ENCODE assay signal across 10 cellular contexts in genomic region chr10:99233000-99233679, GRCh38. TPM values are rescaled to one million over a fixed set of nuclear protein-coding genes. Genes with fewer than 3 reads are reported as not detected.
DNase-seq lines count a peak whose midpoint lies in the region; TF ChIP-seq lines count a peak whose summit lies in the region.
"Had no signal": no experiment of that assay in that cellular context is flagged by ENCODE, and none has a peak within 500 bp of the region (broad histone marks: within the 10 kb centered on the region; RNA-seq: fewer than 3 reads in every experiment).

No MANE protein-coding gene starts in this region.

- H3K27me3 ChIP-seq in iPS-18a (ENCODE audit: control insufficient read depth, insufficient read depth, low read length) (peaks cover 100% of the 10 kb centered on the region), A673 (replicated peaks; ENCODE audit: insufficient read depth, low read depth, low read length, poor library complexity) (peaks cover 99% of the 10 kb centered on the region)

- H3K36me3 Mint-ChIP-seq in HFFc6 (ENCODE audit: low read depth), result no peaks in the 10 kb centered on the region
- no peaks in the 10 kb centered on the region for H3K36me3 Mint-ChIP-seq in activated naive CD8-positive, alpha-beta T cell treated with anti-CD3 and anti-CD28 coated beads for 36 hours
- no peaks in the 10 kb centered on the region for H3K36me3 Mint-ChIP-seq in activated naive CD4-positive, alpha-beta T cell treated with anti-CD3 and anti-CD28 coated beads for 36 hours (ENCODE audit: low read depth)

- H3K4me3 ChIP-seq in iPS-18a (ENCODE audit: low read length) (peak overlapping the region; percentile 77), skin epidermis (peak overlapping the region in 4 of 7 experiments; percentile 3 to 41 (median 24)), A673 (ENCODE audit: low read depth, low read length, poor library complexity, severe bottlenecking) (no peak overlapping the region)

- no peak overlapping the region for H3K27ac Mint-ChIP-seq in HFFc6
- no peak overlapping the region for H3K27ac Mint-ChIP-seq in activated naive CD8-positive, alpha-beta T cell treated with anti-CD3 and anti-CD28 coated beads for 36 hours
- H3K27ac Mint-ChIP-seq in activated naive CD4-positive, alpha-beta T cell treated with anti-CD3 and anti-CD28 coated beads for 36 hours, result no peak overlapping the region

- H3K4me3 Mint-ChIP-seq in HFFc6, result peak overlapping the region; percentile 74
- H3K4me3 Mint-ChIP-seq in activated naive CD8-positive, alpha-beta T cell treated with anti-CD3 and anti-CD28 coated beads for 36 hours, result peak overlapping the region; percentile 35
- no peak overlapping the region for H3K4me3 Mint-ChIP-seq in activated naive CD4-positive, alpha-beta T cell treated with anti-CD3 and anti-CD28 coated beads for 36 hours

- POLR2A ChIA-PET in A673 (lab: Charles Lee; ENCODE audit: low non-redundant PET), result no interaction called here

- TF ChIP-seq CTCF in HFFc6 (IDR thresholded peaks at IDR 0.05), result no peak
- TF ChIP-seq CTCF in A673 (conservative IDR thresholded peaks at IDR 0.05; ENCODE audit: low read depth, low read length), result no peak

- CTCF ChIA-PET in activated naive CD4-positive, alpha-beta T cell treated with anti-CD3 and anti-CD28 coated beads for 36 hours (lab: Charles Lee), result interaction anchor here (0.8 to 2.1 kb wide), 3 partner anchors 14 to 1104 kb away, joined by 3 to 8 read pairs (median 3); no protein-coding TSS in a partner anchor
- CTCF ChIA-PET in A673 (lab: Charles Lee), result interaction anchor here (1.0 kb wide), 1 partner anchor 13 kb away, joined by 3 read pairs; no protein-coding TSS in a partner anchor

- no peak overlapping the region for H3K27ac ChIP-seq in iPS-18a (ENCODE audit: low read length)
- peak overlapping the region in 3 of 21 experiments; percentile 21 to 79 (median 67) for H3K27ac ChIP-seq in skin epidermis
- no peak overlapping the region for H3K27ac ChIP-seq in A673 (ENCODE audit: low read depth, low read length, poor library complexity, severe bottlenecking)

- H3K9ac ChIP-seq in iPS-18a (ENCODE audit: low read length), result no peak overlapping the region

- H3K4me1 ChIP-seq in iPS-18a (ENCODE audit: control insufficient read depth, low read depth, low read length), result peaks cover 29% of the 10 kb centered on the region
- peaks cover 8% of the 10 kb centered on the region for H3K4me1 ChIP-seq in A673 (ENCODE audit: insufficient read depth, low read length, poor library complexity, severe bottlenecking)

- no TSS peak for BruUV-seq in A673 (replicated peaks; lab: Mats Ljungman, UMichigan)

- H3K9me3 Mint-ChIP-seq in HFFc6, result no peaks in the 10 kb centered on the region
- H3K9me3 Mint-ChIP-seq in activated naive CD8-positive, alpha-beta T cell treated with anti-CD3 and anti-CD28 coated beads for 36 hours, result no peaks in the 10 kb centered on the region
- no peaks in the 10 kb centered on the region for H3K9me3 Mint-ChIP-seq in activated naive CD4-positive, alpha-beta T cell treated with anti-CD3 and anti-CD28 coated beads for 36 hours

- peaks cover 54% of the 10 kb centered on the region for H3K27me3 Mint-ChIP-seq in HFFc6 (ENCODE audit: insufficient read depth)
- peaks cover 90% of the 10 kb centered on the region for H3K27me3 Mint-ChIP-seq in activated naive CD8-positive, alpha-beta T cell treated with anti-CD3 and anti-CD28 coated beads for 36 hours
- H3K27me3 Mint-ChIP-seq in activated naive CD4-positive, alpha-beta T cell treated with anti-CD3 and anti-CD28 coated beads for 36 hours (ENCODE audit: low read depth), result peaks cover 68% of the 10 kb centered on the region

- H3K4me1 Mint-ChIP-seq in HFFc6 (ENCODE audit: low read depth), result peaks cover 38% of the 10 kb centered on the region
- H3K4me1 Mint-ChIP-seq in activated naive CD8-positive, alpha-beta T cell treated with anti-CD3 and anti-CD28 coated beads for 36 hours, result peaks cover 29% of the 10 kb centered on the region
- peaks cover 25% of the 10 kb centered on the region for H3K4me1 Mint-ChIP-seq in activated naive CD4-positive, alpha-beta T cell treated with anti-CD3 and anti-CD28 coated beads for 36 hours (ENCODE audit: low read depth)

- intact Hi-C loops in activated naive CD4-positive, alpha-beta T cell treated with anti-CD3 and anti-CD28 coated beads for 36 hours (cut with micrococcal nuclease), result no loop called here
- intact Hi-C loops in A673 (cut with micrococcal nuclease; ENCODE audit: unreplicated experiment), result no loop called here

- H3K36me3 ChIP-seq in iPS-18a (ENCODE audit: control insufficient read depth, low read depth, low read length), result no peaks in the 10 kb centered on the region
- H3K36me3 ChIP-seq in A673 (ENCODE audit: insufficient read depth, low read length, poor library complexity, severe bottlenecking), result no peaks in the 10 kb centered on the region

- H3K9me3 ChIP-seq in iPS-18a (ENCODE audit: control insufficient read depth, low read depth, low read length) (no peaks in the 10 kb centered on the region), A673 (ENCODE audit: low read depth, low read length, poor library complexity, severe bottlenecking) (no peaks in the 10 kb centered on the region)

- DNase-seq in HFFc6 (no peak), NCI-H2227 treated with DMSO at 0.1 percent for 48 hours (lab: John Stamatoyannopoulos, UW) (no peak), NCI-H1694 treated with DMSO at 0.1 percent for 48 hours (lab: John Stamatoyannopoulos, UW) (no peak), A673 (ENCODE audit: low spot score) (no peak)
- no peak for DNase-seq in activated naive CD8-positive, alpha-beta T cell treated with anti-CD3 and anti-CD28 coated beads for 36 hours
- DNase-seq in activated naive CD4-positive, alpha-beta T cell treated with anti-CD3 and anti-CD28 coated beads for 36 hours, result no peak

RNA-seq across cellular contexts. Expression of gene HPSE2, which starts 2.5 kb away (rescaled TPM):
- total RNA-seq in HFFc6 (2021; fragmentation: NEBNext Ultra II Directional; extraction: Animal tissue kit (Norgen Biotek cat#: 25700)), result under 1 TPM in 2 of 6 experiments, not detected in 4; 0.05 to 0.09 TPM
- not detected for total RNA-seq in activated naive CD8-positive, alpha-beta T cell treated with anti-CD3 and anti-CD28 coated beads for 36 hours
- not detected for total RNA-seq in activated naive CD4-positive, alpha-beta T cell treated with anti-CD3 and anti-CD28 coated beads for 36 hours
- not detected in 2 replicates for total RNA-seq in A673 (2021)
- total RNA-seq: bronchial epithelial cell, frontal cortex had no signal
